Comparison of ENCODE assay signal across 27 cellular contexts in genomic region chr16:58651965-58652348, GRCh38. TPM values are rescaled to one million over a fixed set of nuclear protein-coding genes. Genes with fewer than 3 reads are reported as not detected.
DNase-seq lines count a peak whose midpoint lies in the region; ATAC-seq and TF ChIP-seq lines count a peak whose summit lies in the region.
"Had no signal": no experiment of that assay in that cellular context is flagged by ENCODE, and none has a peak within 500 bp of the region (broad histone marks: within the 10 kb centered on the region; RNA-seq: fewer than 3 reads in every experiment).

No MANE protein-coding gene starts in this region.

- in situ Hi-C loops in GM23248 (cut with MboI), result loop anchor here (25.0 kb wide), 1 partner anchor 315 kb away; no protein-coding TSS in a partner anchor

- TF ChIP-seq CTCF in fibroblast of mammary gland (conservative IDR thresholded peaks at IDR 0.05; ENCODE audit: control insufficient read depth, insufficient read depth, low read depth, low read length) (no peak), suprapubic skin (IDR thresholded peaks at IDR 0.05) (no peak)

- H3K27ac ChIP-seq in GM23248, result no peak overlapping the region
- peak overlapping the region; percentile 67 for H3K27ac ChIP-seq in suprapubic skin
- H3K27ac ChIP-seq: body of pancreas, colonic mucosa, heart right ventricle, left ventricle myocardium inferior, ovary, right atrium auricular region, tibial artery had no signal

- TF ChIP-seq POLR2A in suprapubic skin (IDR thresholded peaks at IDR 0.05), result no peak

- no peak overlapping the region for H2AFZ ChIP-seq in GM23248

- ATAC-seq in GM19328 (IDR thresholded peaks at IDR 0.05; ENCODE audit: unreplicated experiment) (no peak), HG03280 (IDR thresholded peaks at IDR 0.05; ENCODE audit: unreplicated experiment) (no peak)
- ATAC-seq: activated T-cell treated with anti-CD3 and anti-CD28 coated beads, Interleukin-2, amount 50 U/mL, for 72 hours; body of pancreas; effector memory CD8-positive, alpha-beta T cell; natural killer cell treated with Interleukin-12 subunit alpha and Interleukin-12 subunit beta and Interleukin-15 and Interleukin-18, amount 100 ng/mL, for 72 hours; stimulated activated naive CD8-positive, alpha-beta T cell treated with anti-CD3 and anti-CD28 coated beads, Interleukin-15, Interleukin-2, amounts not matched to agents 100 U/mL and 50 U/mL, for 24 hours had no signal

- DNase-seq in GM23248 (peak; percentile 51), adipocyte (ENCODE audit: low read depth) (peak; percentile 42), fibroblast of mammary gland (ENCODE audit: low read depth) (peak; percentile 72), suprapubic skin (ENCODE audit: low spot score in 2 of 2) (no peak)
- no peak for DNase-seq in activated CD4-positive, alpha-beta T cell treated with anti-CD3 and anti-CD28 coated beads for 48 hours
- DNase-seq: activated T-cell treated with anti-CD3 and anti-CD28 coated beads, Interleukin-2, amount 50 U/mL, for 72 hours; BE2C; body of pancreas; colonic mucosa; COR-L47; DMS79 treated with DMSO at 0.1 percent for 48 hours; effector memory CD8-positive, alpha-beta T cell; heart right ventricle; KBM-7; left ventricle myocardium inferior; midbrain; NCI-H187 treated with DMSO at 0.1 percent for 48 hours; NCI-H748 treated with DMSO at 0.1 percent for 48 hours; ovary; stimulated activated CD4-positive, alpha-beta T cell treated with anti-CD3 and anti-CD28 coated beads, Interleukin-12 subunit alpha, Interleukin-12 subunit beta, amount 100 ng/mL, for 4 hours; stimulated activated CD4-positive, alpha-beta T cell treated with anti-CD3 and anti-CD28 coated beads, Interleukin-4, amount 100 ng/mL, for 4 hours; stimulated activated naive CD8-positive, alpha-beta T cell treated with anti-CD3 and anti-CD28 coated beads, Interleukin-15, Interleukin-2, amounts not matched to agents 100 U/mL and 50 U/mL, for 24 hours; tibial artery had no signal

- no peak overlapping the region for H3K4me2 ChIP-seq in GM23248 (ENCODE audit: unreplicated experiment)

- TF ChIP-seq EP300 in suprapubic skin (IDR thresholded peaks at IDR 0.05), result no peak

- H3K27me3 ChIP-seq in GM23248 (replicated peaks; ENCODE audit: insufficient read depth) (no peaks in the 10 kb centered on the region), adipocyte (replicated peaks; ENCODE audit: control insufficient read depth, insufficient read depth, low read length) (no peaks in the 10 kb centered on the region), suprapubic skin (no peaks in the 10 kb centered on the region)
- H3K27me3 ChIP-seq: BE2C, body of pancreas, colonic mucosa, heart right ventricle, ovary, right atrium auricular region, tibial artery had no signal

- H3K4me1 ChIP-seq in GM23248 (ENCODE audit: insufficient read depth) (0 out of 2 replicates have a peak, but pooled peaks cover 3% of the 10 kb centered on the region), adipocyte (ENCODE audit: control insufficient read depth, insufficient read depth, low read length) (peaks cover 17% of the 10 kb centered on the region), suprapubic skin (no peaks in the 10 kb centered on the region)
- H3K4me1 ChIP-seq: BE2C, colonic mucosa, right atrium auricular region, tibial artery had no signal

- H3K9me3 ChIP-seq in GM23248 (ENCODE audit: low read depth), result no peaks in the 10 kb centered on the region
- H3K9me3 ChIP-seq in adipocyte (ENCODE audit: control insufficient read depth, low read length), result no peaks in the 10 kb centered on the region
- H3K9me3 ChIP-seq in suprapubic skin, result no peaks in the 10 kb centered on the region
- H3K9me3 ChIP-seq: BE2C, body of pancreas, colonic mucosa, heart right ventricle, left ventricle myocardium inferior, ovary, right atrium auricular region, tibial artery had no signal

- no peaks in the 10 kb centered on the region for H3K79me2 ChIP-seq in GM23248 (ENCODE audit: insufficient read depth)

- H3K4me3 ChIP-seq in GM23248 (no peak overlapping the region), adipocyte (ENCODE audit: low read length) (no peak overlapping the region), fibroblast of mammary gland (ENCODE audit: control insufficient read depth, low read depth, low read length) (no peak overlapping the region), suprapubic skin (no peak overlapping the region)
- H3K4me3 ChIP-seq: body of pancreas, colonic mucosa, heart right ventricle, left ventricle myocardium inferior, ovary, right atrium auricular region, tibial artery had no signal

- no peaks in the 10 kb centered on the region for H3F3A ChIP-seq in GM23248 (ENCODE audit: insufficient read depth)

- WGBS in GM23248 (ENCODE audit: low coverage in 1 of 2, low lambda C conversion rate in 2 of 2, missing lambda C conversion rate in 2 of 2), 2 experiments, result 46 to 51% methylated on average over 3 of the region's 3 CpGs
- WGBS in suprapubic skin, result 54% methylated on average over 3 of the region's 3 CpGs

- no peaks in the 10 kb centered on the region for H4K20me1 ChIP-seq in GM23248 (ENCODE audit: insufficient read depth)

- no peaks in the 10 kb centered on the region for H3K9me2 ChIP-seq in GM23248 (ENCODE audit: insufficient read depth)

- H3K9ac ChIP-seq in GM23248 (no peak overlapping the region), adipocyte (ENCODE audit: low read length) (no peak overlapping the region)

- H3K36me3 ChIP-seq in GM23248 (ENCODE audit: low read depth) (no peaks in the 10 kb centered on the region), adipocyte (ENCODE audit: control insufficient read depth, insufficient read depth, low read length, severe bottlenecking) (no peaks in the 10 kb centered on the region), suprapubic skin (no peaks in the 10 kb centered on the region)
- H3K36me3 ChIP-seq: BE2C, colonic mucosa, heart right ventricle, left ventricle myocardium inferior, ovary, right atrium auricular region, tibial artery had no signal

RNA-seq across cellular contexts. Expression of gene CNOT1, which starts 22.3 kb away (rescaled TPM):
- total RNA-seq in GM23248 (2014; rRNA removed; shearing (Covaris generic)), result 82.8 and 93.1 TPM in 2 replicates
- polyA plus RNA-seq in GM23248 (2016; fragmentation: Nextera tagmentation; extraction: Ambion mirVana), result 35.5 and 35.6 TPM in 2 replicates
- 100 to 1,000 TPM in 3 of 4 donors, 10 to 100 TPM in 1; 94.8 to 238 (median 143) TPM for total RNA-seq in suprapubic skin

RNA-seq across cellular contexts. Expression of gene SLC38A7, which starts 32.6 kb away (rescaled TPM):
- 16.1 and 21.2 TPM in 2 replicates for total RNA-seq in GM23248 (2014; rRNA removed; shearing (Covaris generic))
- 19.2 and 20.2 TPM in 2 replicates for polyA plus RNA-seq in GM23248 (2016; fragmentation: Nextera tagmentation; extraction: Ambion mirVana)
- total RNA-seq in suprapubic skin, result 10 to 100 TPM in 3 of 4 donors, 1 to 10 TPM in 1; 8.9 to 14.5 (median 13.3) TPM

Comparison
In these comparisons a context has a peak if more than half of its experiments do, and no peak if none do; other contexts are left out.
1. DNase-seq: peak in GM23248 (single experiment), adipocyte (single experiment) and fibroblast of mammary gland (single experiment); none in suprapubic skin (0 of 2) and activated CD4-positive, alpha-beta T cell treated with anti-CD3 and anti-CD28 coated beads for 48 hours (single experiment).